Comparison of ENCODE assay signal across 1 cellular context in the genomic region with DNA sequence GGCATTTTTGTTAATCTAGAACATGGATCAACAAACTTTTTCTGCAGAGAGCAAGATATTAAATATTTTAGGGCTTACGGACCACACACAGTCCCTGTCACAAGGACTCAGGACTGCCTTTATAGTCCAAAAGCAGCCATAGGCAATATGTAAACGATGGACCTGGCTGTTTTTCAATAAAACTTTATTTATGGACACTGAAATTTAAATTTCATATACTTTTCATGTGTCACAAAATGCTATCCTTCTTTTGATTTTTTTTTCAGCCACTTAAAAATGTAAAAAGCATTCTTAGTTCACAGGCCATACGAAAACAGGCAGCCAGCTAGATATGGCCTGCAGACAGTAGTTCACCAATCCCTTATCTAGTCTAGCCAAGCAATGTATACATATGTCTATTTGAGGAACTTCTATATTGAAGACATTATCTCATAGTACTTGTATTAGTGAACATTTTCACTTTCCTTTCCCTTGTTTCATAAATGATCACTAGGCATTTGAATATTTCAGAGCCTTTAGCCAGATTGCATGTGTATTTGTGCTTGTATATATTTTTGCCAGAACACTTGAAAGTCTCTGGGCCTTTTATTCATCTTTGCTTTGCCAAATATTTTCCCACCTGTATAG.
TF ChIP-seq lines count a peak whose summit lies in the region.

No MANE protein-coding gene starts in this region.

TF ChIP-seq in GM12878, 131 proteins besides CTCF, POLR2A, EP300 and RAD21 (continued from another document):
- TF ChIP-seq ZBTB40 (IDR thresholded peaks at IDR 0.05; ENCODE audit: borderline replicate concordance) (peak; percentile 83), NFIC (IDR thresholded peaks at IDR 0.05; ENCODE audit: low read depth, low read length) (peak; percentile 78; the same call in 1 of the 2 replicates), NFXL1 (IDR thresholded peaks at IDR 0.05; ENCODE audit: borderline replicate concordance) (no peak), JUND (IDR thresholded peaks at IDR 0.05; ENCODE audit: low read depth, low read length) (peak; percentile 46; the same call in 1 of the 2 replicates)
